ENCODE assay signal across 13 cellular contexts in the genomic region with DNA sequence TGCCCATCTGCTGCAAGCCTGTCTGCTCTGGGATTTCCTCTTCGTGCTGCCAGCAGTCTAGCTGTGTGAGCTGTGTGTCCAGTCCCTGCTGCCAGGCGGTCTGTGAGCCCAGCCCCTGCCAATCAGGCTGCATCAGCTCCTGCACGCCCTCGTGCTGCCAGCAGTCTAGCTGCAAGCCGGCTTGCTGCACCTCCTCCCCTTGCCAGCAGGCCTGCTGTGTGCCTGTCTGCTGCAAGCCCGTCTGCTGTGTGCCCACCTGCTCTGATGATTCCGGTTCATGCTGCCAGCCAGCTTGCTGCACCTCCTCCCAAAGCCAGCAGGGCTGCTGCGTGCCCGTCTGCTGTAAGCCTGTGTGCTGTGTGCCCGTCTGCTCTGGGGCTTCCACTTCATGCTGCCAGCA. TPM values are rescaled to one million over a fixed set of nuclear protein-coding genes. Genes with fewer than 3 reads are reported as not detected.
"Had no signal": no experiment of that assay in that cellular context is flagged by ENCODE, and none has a peak within 500 bp of the region (broad histone marks: within the 10 kb centered on the region; RNA-seq: fewer than 3 reads in every experiment).

No MANE protein-coding gene starts in this region.

RNA-seq across cellular contexts. Expression of a gene that starts 0.7 kb away (rescaled TPM):
- total RNA-seq: activated CD8-positive, alpha-beta T cell treated with anti-CD3 and anti-CD28 coated beads, Interleukin-2, amount 10 ng/mL, durations not matched to agents 7 days and 5 days; activated T-helper 1 cell treated with anti-CD3 and anti-CD28 coated beads, Interleukin-12 subunit alpha, Interleukin-12 subunit beta, Interleukin-2, Interleukin-4 antibody, amounts not matched to agents 30 ng/mL and 10 ng/mL and 1 ng/mL, durations not matched to agents 14 hours and 24 hours and 36 hours; cerebellum; epithelial cell of proximal tubule; fibroblast of lung; heart right ventricle; left cardiac atrium; lower lobe of right lung; mucosa of gallbladder; occipital lobe; renal cortical epithelial cell; sciatic nerve; urinary bladder had no signal

RNA-seq across cellular contexts. Expression of a gene that starts 8.8 kb away (rescaled TPM):
- total RNA-seq: activated CD8-positive, alpha-beta T cell treated with anti-CD3 and anti-CD28 coated beads, Interleukin-2, amount 10 ng/mL, durations not matched to agents 7 days and 5 days; activated T-helper 1 cell treated with anti-CD3 and anti-CD28 coated beads, Interleukin-12 subunit alpha, Interleukin-12 subunit beta, Interleukin-2, Interleukin-4 antibody, amounts not matched to agents 30 ng/mL and 10 ng/mL and 1 ng/mL, durations not matched to agents 14 hours and 24 hours and 36 hours; cerebellum; epithelial cell of proximal tubule; fibroblast of lung; heart right ventricle; left cardiac atrium; lower lobe of right lung; mucosa of gallbladder; occipital lobe; renal cortical epithelial cell; sciatic nerve; urinary bladder had no signal

RNA-seq across cellular contexts. Expression of a gene that starts 10.8 kb away (rescaled TPM):
- total RNA-seq: activated CD8-positive, alpha-beta T cell treated with anti-CD3 and anti-CD28 coated beads, Interleukin-2, amount 10 ng/mL, durations not matched to agents 7 days and 5 days; activated T-helper 1 cell treated with anti-CD3 and anti-CD28 coated beads, Interleukin-12 subunit alpha, Interleukin-12 subunit beta, Interleukin-2, Interleukin-4 antibody, amounts not matched to agents 30 ng/mL and 10 ng/mL and 1 ng/mL, durations not matched to agents 14 hours and 24 hours and 36 hours; cerebellum; epithelial cell of proximal tubule; fibroblast of lung; heart right ventricle; left cardiac atrium; lower lobe of right lung; mucosa of gallbladder; occipital lobe; renal cortical epithelial cell; sciatic nerve; urinary bladder had no signal

RNA-seq across cellular contexts. Expression of a gene that starts 20.7 kb away (rescaled TPM):
- total RNA-seq: activated CD8-positive, alpha-beta T cell treated with anti-CD3 and anti-CD28 coated beads, Interleukin-2, amount 10 ng/mL, durations not matched to agents 7 days and 5 days; activated T-helper 1 cell treated with anti-CD3 and anti-CD28 coated beads, Interleukin-12 subunit alpha, Interleukin-12 subunit beta, Interleukin-2, Interleukin-4 antibody, amounts not matched to agents 30 ng/mL and 10 ng/mL and 1 ng/mL, durations not matched to agents 14 hours and 24 hours and 36 hours; cerebellum; epithelial cell of proximal tubule; fibroblast of lung; heart right ventricle; left cardiac atrium; lower lobe of right lung; mucosa of gallbladder; occipital lobe; renal cortical epithelial cell; sciatic nerve; urinary bladder had no signal

RNA-seq across cellular contexts. Expression of a gene that starts 25.8 kb away (rescaled TPM):
- total RNA-seq: activated CD8-positive, alpha-beta T cell treated with anti-CD3 and anti-CD28 coated beads, Interleukin-2, amount 10 ng/mL, durations not matched to agents 7 days and 5 days; activated T-helper 1 cell treated with anti-CD3 and anti-CD28 coated beads, Interleukin-12 subunit alpha, Interleukin-12 subunit beta, Interleukin-2, Interleukin-4 antibody, amounts not matched to agents 30 ng/mL and 10 ng/mL and 1 ng/mL, durations not matched to agents 14 hours and 24 hours and 36 hours; cerebellum; epithelial cell of proximal tubule; fibroblast of lung; heart right ventricle; left cardiac atrium; lower lobe of right lung; mucosa of gallbladder; occipital lobe; renal cortical epithelial cell; sciatic nerve; urinary bladder had no signal
